17 cellular contexts compared by ENCODE assay signal in the genomic region with DNA sequence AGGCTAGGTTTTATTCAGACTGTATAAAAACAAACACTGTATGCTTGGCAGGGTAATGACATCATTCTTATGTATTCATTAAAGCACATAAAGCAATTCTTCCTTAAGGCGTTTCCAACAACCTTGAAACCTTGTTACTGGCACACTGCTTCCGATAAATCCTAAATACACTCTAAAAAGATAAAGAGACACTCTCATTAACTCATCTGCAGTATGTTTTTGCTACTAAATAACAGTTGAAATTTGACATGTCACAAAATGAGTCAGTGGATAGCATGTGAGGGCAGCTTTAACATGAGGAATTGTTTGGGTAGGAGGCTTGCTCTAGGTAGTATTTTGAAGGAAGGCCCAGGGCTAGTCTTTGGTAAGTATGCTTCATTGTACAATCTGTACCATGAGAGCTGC. TPM values are rescaled to one million over a fixed set of nuclear protein-coding genes. Genes with fewer than 3 reads are reported as not detected.
DNase-seq lines count a peak whose midpoint lies in the region; ATAC-seq and TF ChIP-seq lines count a peak whose summit lies in the region.
"Had no signal": no experiment of that assay in that cellular context is flagged by ENCODE, and none has a peak within 500 bp of the region (broad histone marks: within the 10 kb centered on the region; RNA-seq: fewer than 3 reads in every experiment).

No MANE protein-coding gene starts in this region.

- in situ Hi-C loops in HAP-1 (cut with MboI; ENCODE audit: low sequenced_read_pairs), result no loop called here

- H3K4me3 ChIP-seq in RWPE2 (ENCODE audit: severe bottlenecking), result no peak overlapping the region
- no peak overlapping the region for H3K4me3 ChIP-seq in HAP-1

- H3K4me1 ChIP-seq in RWPE2 (ENCODE audit: insufficient read depth, poor library complexity, severe bottlenecking) (no peaks in the 10 kb centered on the region), HAP-1 (peaks cover 7% of the 10 kb centered on the region)

- H3K27me3 ChIP-seq in RWPE2 (ENCODE audit: insufficient read depth, poor library complexity, severe bottlenecking), result no peaks in the 10 kb centered on the region
- no peaks in the 10 kb centered on the region for H3K27me3 ChIP-seq in HAP-1 (ENCODE audit: low read depth)

- H3K36me3 ChIP-seq in RWPE2 (ENCODE audit: low read depth), result peaks cover 38% of the 10 kb centered on the region
- H3K36me3 ChIP-seq in HAP-1 (replicated peaks), result peaks cover 9% of the 10 kb centered on the region

- DNase-seq in DMS53 (lab: John Stamatoyannopoulos, UW) (peak; percentile 5), DMS53 treated with DMSO at 0.1 percent for 48 hours (lab: John Stamatoyannopoulos, UW; ENCODE audit: unreplicated experiment) (no peak), RWPE2 (ENCODE audit: low spot score) (no peak), epithelial cell of prostate (ENCODE audit: low read depth, low spot score) (no peak), renal cortical epithelial cell (ENCODE audit: low read depth) (peak; percentile 53), HCEC 1CT (no peak), HAP-1 (ENCODE audit: low spot score in 2 of 2) (no peak)
- DNase-seq: 8988T; activated effector memory CD4-positive, alpha-beta T cell treated with Interleukin-2 at 50 U/mL for 16 hours; aorta; C1 segment of cervical spinal cord; hypothalamus; NCI-H1417; SIG-M5; stimulated activated naive B cell treated with anti-CD40 and anti-IgM and Interleukin-4, amounts not matched to agents 10 μg/mL and 1 μg/mL and 100 μg/mL, for 72 hours had no signal

- no peak for TF ChIP-seq CTCF in RWPE2 (IDR thresholded peaks at IDR 0.05; ENCODE audit: poor library complexity, severe bottlenecking)

- H3K9me3 ChIP-seq in RWPE2 (ENCODE audit: severe bottlenecking) (no peaks in the 10 kb centered on the region), HAP-1 (no peaks in the 10 kb centered on the region)

- H3K27ac ChIP-seq in RWPE2 (ENCODE audit: poor library complexity, severe bottlenecking) (no peak overlapping the region), epithelial cell of prostate (peak overlapping the region; percentile 17)

- ATAC-seq in RWPE2 (ENCODE audit: low read depth), result 0 out of 3 replicates have a peak, but pooled peaks have one; percentile 40
- no peak for ATAC-seq in HG03520 (IDR thresholded peaks at IDR 0.05; ENCODE audit: unreplicated experiment)
- ATAC-seq: activated CD4-positive, CD25-positive, alpha-beta regulatory T cell treated with anti-CD3 and anti-CD28 coated beads, Interleukin-2, amount 50 U/mL, for 24 hours; stimulated activated naive B cell treated with anti-CD40 and anti-IgM and Interleukin-4, amounts not matched to agents 10 μg/mL and 1 μg/mL and 100 μg/mL, for 72 hours had no signal

RNA-seq across cellular contexts. Expression of a gene that starts 13.7 kb away (rescaled TPM):
- total RNA-seq in renal cortical epithelial cell, result 120 and 123 TPM in 2 replicates

RNA-seq across cellular contexts. Expression of a gene that starts 13.9 kb away (rescaled TPM):
- 0.35 and 1.1 TPM in 2 replicates for total RNA-seq in renal cortical epithelial cell

Comparison
In these comparisons a context has a peak if more than half of its experiments do, and no peak if none do; other contexts are left out.
1. DNase-seq: peak in DMS53 (single experiment) and renal cortical epithelial cell (single experiment); none in DMS53 treated with DMSO at 0.1 percent for 48 hours (single experiment), RWPE2 (single experiment), epithelial cell of prostate (single experiment), HCEC 1CT (single experiment) and HAP-1 (0 of 2).